Comparison of ENCODE assay signal across 1 cellular context in the genomic region with DNA sequence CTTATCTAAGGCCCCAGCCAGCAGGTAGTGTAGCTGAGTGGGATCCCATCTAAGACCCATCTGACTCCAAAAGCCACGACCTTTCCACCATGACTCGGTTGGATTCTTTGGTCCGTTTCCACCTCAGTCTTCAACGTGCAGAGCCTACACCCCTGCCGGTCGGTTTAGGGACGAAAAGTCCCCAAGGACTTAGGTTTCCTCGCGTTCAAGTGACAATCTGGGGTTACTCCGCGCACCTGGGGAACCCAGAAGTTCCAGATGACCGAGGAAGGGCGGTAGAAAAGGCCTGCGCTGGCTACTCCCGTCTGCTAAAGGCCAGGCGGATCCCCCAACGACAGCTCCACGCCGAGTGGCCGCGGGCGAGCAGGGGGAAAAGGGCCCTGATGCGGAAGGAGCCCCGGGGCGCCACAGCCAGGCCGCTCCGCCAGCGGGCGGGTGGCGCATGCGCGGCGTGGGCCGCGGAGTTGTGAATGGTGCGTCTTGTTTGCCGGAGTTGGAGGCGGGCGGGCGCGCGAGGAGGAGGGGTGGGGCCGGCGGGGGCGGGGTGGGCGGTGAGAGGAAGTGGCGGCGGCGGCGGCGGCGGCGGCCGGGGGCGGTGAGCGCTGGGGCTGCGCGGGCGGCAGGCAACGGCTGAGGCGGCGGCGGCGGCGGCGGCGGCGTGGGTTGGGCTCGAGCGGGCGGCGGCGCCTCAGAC.
A peak's percentile ranks its signal among the peaks of the same experiment; 100 is the strongest.
TF ChIP-seq lines count a peak whose summit lies in the region.

A gene (plus strand): TSS at position 595 of the 694 bp plus-strand sequence. CDS start 259 bp downstream, outside the sequence.

TF ChIP-seq in K562, 482 proteins besides CTCF, POLR2A, EP300 and RAD21 (continued from another document and continues in another):
- TF ChIP-seq, protein P1, sequence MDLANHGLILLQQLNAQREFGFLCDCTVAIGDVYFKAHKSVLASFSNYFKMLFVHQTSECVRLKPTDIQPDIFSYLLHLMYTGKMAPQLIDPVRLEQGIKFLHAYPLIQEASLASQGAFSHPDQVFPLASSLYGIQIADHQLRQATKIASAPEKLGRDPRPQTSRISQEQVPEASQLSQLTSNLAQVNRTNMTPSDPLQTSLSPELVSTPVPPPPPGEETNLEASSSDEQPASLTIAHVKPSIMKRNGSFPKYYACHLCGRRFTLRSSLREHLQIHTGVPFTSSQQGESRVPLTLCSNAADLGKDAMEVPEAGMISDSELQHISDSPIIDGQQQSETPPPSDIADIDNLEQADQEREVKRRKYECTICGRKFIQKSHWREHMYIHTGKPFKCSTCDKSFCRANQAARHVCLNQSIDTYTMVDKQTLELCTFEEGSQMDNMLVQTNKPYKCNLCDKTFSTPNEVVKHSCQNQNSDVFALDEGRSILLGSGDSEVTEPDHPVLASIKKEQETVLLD (IDR thresholded peaks at IDR 0.05): peak; percentile 77; the same call in 1 of the 2 replicates
- TF ChIP-seq ZNF644 (tag; IDR thresholded peaks at IDR 0.05; ENCODE audit: low read depth) (no peak), GTF2A2 (tag; IDR thresholded peaks at IDR 0.05) (no peak), HIVEP1 (CRISPR knock-in tag; IDR thresholded peaks at IDR 0.05) (peak; percentile 88), TRIM28 (IDR thresholded peaks at IDR 0.05) (no peak), TFAM (CRISPR knock-in tag; conservative IDR thresholded peaks at IDR 0.05) (no peak), NONO (IDR thresholded peaks at IDR 0.05; ENCODE audit: low read depth in 2 of 2, low read length in 1 of 2) (peak in 1 of 2 experiments; percentile 41; a peak in 2 of 4 replicates), ELF2 (CRISPR knock-in tag; IDR thresholded peaks at IDR 0.05) (peak; percentile 64; the same call in 1 of the 2 replicates), KDM4B (IDR thresholded peaks at IDR 0.05; ENCODE audit: borderline replicate concordance in 2 of 2, low read depth in 1 of 2) (0 out of 4 replicates have a peak, but pooled peaks of 1 of the 2 experiments have one; percentile 32), TCF3 (CRISPR knock-in tag; IDR thresholded peaks at IDR 0.05) (peak; percentile 27), RBM25 (IDR thresholded peaks at IDR 0.05; ENCODE audit: low read depth, low read length, severe bottlenecking) (no peak), NELFE (IDR thresholded peaks at IDR 0.05; ENCODE audit: insufficient read depth, insufficient read length) (no peak), RBBP5 (IDR thresholded peaks at IDR 0.05; ENCODE audit: borderline replicate concordance, insufficient read depth, low read length, poor library complexity, severe bottlenecking) (no peak), TOE1 (IDR thresholded peaks at IDR 0.05; ENCODE audit: borderline replicate concordance) (peak; percentile 69; the same call in 1 of the 2 replicates), TOE1 (CRISPR knock-in tag; IDR thresholded peaks at IDR 0.05; ENCODE audit: borderline replicate concordance, low read depth) (no peak), CBFA2T3 (IDR thresholded peaks at IDR 0.05) (peak; percentile 56), KLF16 (IDR thresholded peaks at IDR 0.05) (no peak), FOS (IDR thresholded peaks at IDR 0.05; ENCODE audit: extremely low read depth, insufficient read length) (no peak), TARDBP (IDR thresholded peaks at IDR 0.05) (no peak), ZNF717 (CRISPR knock-in tag; IDR thresholded peaks at IDR 0.05) (no peak), ZNF57 (CRISPR knock-in tag; IDR thresholded peaks at IDR 0.05) (0 out of 2 replicates have a peak, but pooled peaks have one; percentile 48), ZNF347 (CRISPR knock-in tag; IDR thresholded peaks at IDR 0.05; ENCODE audit: low read depth) (peak; percentile 54; the same call in 1 of the 2 replicates), MCM5 (IDR thresholded peaks at IDR 0.05; ENCODE audit: low read depth) (no peak), ELF4 (CRISPR knock-in tag; IDR thresholded peaks at IDR 0.05) (peak; percentile 78; the same call in 1 of the 2 replicates), SMARCC2 (IDR thresholded peaks at IDR 0.05; ENCODE audit: low read depth) (peak; percentile 54; the same call in 1 of the 2 replicates), CBX2 (IDR thresholded peaks at IDR 0.05; ENCODE audit: insufficient read depth, low read length, poor library complexity, severe bottlenecking) (no peak), CHD2 (IDR thresholded peaks at IDR 0.05; ENCODE audit: low read depth, low read length) (no peak), RAD51 (IDR thresholded peaks at IDR 0.05; ENCODE audit: borderline replicate concordance, low read depth) (no peak), SOX6 (IDR thresholded peaks at IDR 0.05) (no peak), RB1 (IDR thresholded peaks at IDR 0.05; ENCODE audit: low read depth) (0 out of 2 replicates have a peak, but pooled peaks have one; percentile 42), BDP1 (IDR thresholded peaks at IDR 0.05; ENCODE audit: insufficient read depth, insufficient read length) (no peak), DIDO1 (tag; IDR thresholded peaks at IDR 0.05; ENCODE audit: low read depth) (peak; percentile 58; the same call in 1 of the 2 replicates), ZNF79 (CRISPR knock-in tag; IDR thresholded peaks at IDR 0.05; ENCODE audit: low read depth) (no peak), MCM2 (IDR thresholded peaks at IDR 0.05; ENCODE audit: low read depth) (no peak), TAF15 (IDR thresholded peaks at IDR 0.05; ENCODE audit: low read depth, low read length) (no peak), BCL6 (CRISPR knock-in tag; IDR thresholded peaks at IDR 0.05) (0 out of 2 replicates have a peak, but pooled peaks have one; percentile 11), CHD1 (IDR thresholded peaks at IDR 0.05; ENCODE audit: low read length) (no peak), NR2C1 (IDR thresholded peaks at IDR 0.05) (0 out of 2 replicates have a peak, but pooled peaks have one; percentile 20), NR2C1 (tag; IDR thresholded peaks at IDR 0.05) (peak; percentile 70; the same call in 1 of the 2 replicates), ZNF41 (CRISPR knock-in tag; conservative IDR thresholded peaks at IDR 0.05) (0 out of 2 replicates have a peak, but pooled peaks have one; percentile 64), MCM7 (IDR thresholded peaks at IDR 0.05) (no peak), SMC3 (conservative IDR thresholded peaks at IDR 0.05; ENCODE audit: insufficient read depth, low read depth, low read length) (no peak), ZNF263 (CRISPR knock-in tag; IDR thresholded peaks at IDR 0.05; ENCODE audit: borderline replicate concordance) (no peak), ZFX (CRISPR knock-in tag; IDR thresholded peaks at IDR 0.05) (peak; percentile 97), SPI1 (IDR thresholded peaks at IDR 0.05; ENCODE audit: borderline replicate concordance, low read depth, low read length) (no peak), HNRNPK (IDR thresholded peaks at IDR 0.05; ENCODE audit: low read depth, low read length, poor library complexity, severe bottlenecking) (no peak), PHB (CRISPR knock-in tag; IDR thresholded peaks at IDR 0.05) (no peak), GATA2 (CRISPR knock-in tag; IDR thresholded peaks at IDR 0.05) (no peak), TAF9B (IDR thresholded peaks at IDR 0.05; ENCODE audit: partially characterized antibody) (peak; percentile 90), CBX8 (IDR thresholded peaks at IDR 0.05; ENCODE audit: borderline replicate concordance, extremely low read depth, low read depth, low read length, poor library complexity, severe bottlenecking) (no peak), NR4A1 (CRISPR knock-in tag; IDR thresholded peaks at IDR 0.05) (peak; percentile 94), NR4A1 (tag; IDR thresholded peaks at IDR 0.05) (peak; percentile 66; the same call in 1 of the 2 replicates)
- TF ChIP-seq, protein P2, sequence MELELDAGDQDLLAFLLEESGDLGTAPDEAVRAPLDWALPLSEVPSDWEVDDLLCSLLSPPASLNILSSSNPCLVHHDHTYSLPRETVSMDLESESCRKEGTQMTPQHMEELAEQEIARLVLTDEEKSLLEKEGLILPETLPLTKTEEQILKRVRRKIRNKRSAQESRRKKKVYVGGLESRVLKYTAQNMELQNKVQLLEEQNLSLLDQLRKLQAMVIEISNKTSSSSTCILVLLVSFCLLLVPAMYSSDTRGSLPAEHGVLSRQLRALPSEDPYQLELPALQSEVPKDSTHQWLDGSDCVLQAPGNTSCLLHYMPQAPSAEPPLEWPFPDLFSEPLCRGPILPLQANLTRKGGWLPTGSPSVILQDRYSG (tag; conservative IDR thresholded peaks at IDR 0.05; ENCODE audit: low read depth): peak; percentile 62; the same call in 1 of the 2 replicates
- TF ChIP-seq, protein P3, sequence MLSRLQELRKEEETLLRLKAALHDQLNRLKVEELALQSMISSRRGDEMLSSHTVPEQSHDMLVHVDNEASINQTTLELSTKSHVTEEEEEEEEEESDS (CRISPR knock-in tag; IDR thresholded peaks at IDR 0.05): no peak
- TF ChIP-seq, protein P4, sequence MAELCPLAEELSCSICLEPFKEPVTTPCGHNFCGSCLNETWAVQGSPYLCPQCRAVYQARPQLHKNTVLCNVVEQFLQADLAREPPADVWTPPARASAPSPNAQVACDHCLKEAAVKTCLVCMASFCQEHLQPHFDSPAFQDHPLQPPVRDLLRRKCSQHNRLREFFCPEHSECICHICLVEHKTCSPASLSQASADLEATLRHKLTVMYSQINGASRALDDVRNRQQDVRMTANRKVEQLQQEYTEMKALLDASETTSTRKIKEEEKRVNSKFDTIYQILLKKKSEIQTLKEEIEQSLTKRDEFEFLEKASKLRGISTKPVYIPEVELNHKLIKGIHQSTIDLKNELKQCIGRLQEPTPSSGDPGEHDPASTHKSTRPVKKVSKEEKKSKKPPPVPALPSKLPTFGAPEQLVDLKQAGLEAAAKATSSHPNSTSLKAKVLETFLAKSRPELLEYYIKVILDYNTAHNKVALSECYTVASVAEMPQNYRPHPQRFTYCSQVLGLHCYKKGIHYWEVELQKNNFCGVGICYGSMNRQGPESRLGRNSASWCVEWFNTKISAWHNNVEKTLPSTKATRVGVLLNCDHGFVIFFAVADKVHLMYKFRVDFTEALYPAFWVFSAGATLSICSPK (IDR thresholded peaks at IDR 0.05; ENCODE audit: borderline replicate concordance): no peak
- TF ChIP-seq, protein P5, sequence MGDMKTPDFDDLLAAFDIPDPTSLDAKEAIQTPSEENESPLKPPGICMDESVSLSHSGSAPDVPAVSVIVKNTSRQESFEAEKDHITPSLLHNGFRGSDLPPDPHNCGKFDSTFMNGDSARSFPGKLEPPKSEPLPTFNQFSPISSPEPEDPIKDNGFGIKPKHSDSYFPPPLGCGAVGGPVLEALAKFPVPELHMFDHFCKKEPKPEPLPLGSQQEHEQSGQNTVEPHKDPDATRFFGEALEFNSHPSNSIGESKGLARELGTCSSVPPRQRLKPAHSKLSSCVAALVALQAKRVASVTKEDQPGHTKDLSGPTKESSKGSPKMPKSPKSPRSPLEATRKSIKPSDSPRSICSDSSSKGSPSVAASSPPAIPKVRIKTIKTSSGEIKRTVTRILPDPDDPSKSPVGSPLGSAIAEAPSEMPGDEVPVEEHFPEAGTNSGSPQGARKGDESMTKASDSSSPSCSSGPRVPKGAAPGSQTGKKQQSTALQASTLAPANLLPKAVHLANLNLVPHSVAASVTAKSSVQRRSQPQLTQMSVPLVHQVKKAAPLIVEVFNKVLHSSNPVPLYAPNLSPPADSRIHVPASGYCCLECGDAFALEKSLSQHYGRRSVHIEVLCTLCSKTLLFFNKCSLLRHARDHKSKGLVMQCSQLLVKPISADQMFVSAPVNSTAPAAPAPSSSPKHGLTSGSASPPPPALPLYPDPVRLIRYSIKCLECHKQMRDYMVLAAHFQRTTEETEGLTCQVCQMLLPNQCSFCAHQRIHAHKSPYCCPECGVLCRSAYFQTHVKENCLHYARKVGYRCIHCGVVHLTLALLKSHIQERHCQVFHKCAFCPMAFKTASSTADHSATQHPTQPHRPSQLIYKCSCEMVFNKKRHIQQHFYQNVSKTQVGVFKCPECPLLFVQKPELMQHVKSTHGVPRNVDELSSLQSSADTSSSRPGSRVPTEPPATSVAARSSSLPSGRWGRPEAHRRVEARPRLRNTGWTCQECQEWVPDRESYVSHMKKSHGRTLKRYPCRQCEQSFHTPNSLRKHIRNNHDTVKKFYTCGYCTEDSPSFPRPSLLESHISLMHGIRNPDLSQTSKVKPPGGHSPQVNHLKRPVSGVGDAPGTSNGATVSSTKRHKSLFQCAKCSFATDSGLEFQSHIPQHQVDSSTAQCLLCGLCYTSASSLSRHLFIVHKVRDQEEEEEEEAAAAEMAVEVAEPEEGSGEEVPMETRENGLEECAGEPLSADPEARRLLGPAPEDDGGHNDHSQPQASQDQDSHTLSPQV (IDR thresholded peaks at IDR 0.05): peak; percentile 85
- TF ChIP-seq, protein P6, sequence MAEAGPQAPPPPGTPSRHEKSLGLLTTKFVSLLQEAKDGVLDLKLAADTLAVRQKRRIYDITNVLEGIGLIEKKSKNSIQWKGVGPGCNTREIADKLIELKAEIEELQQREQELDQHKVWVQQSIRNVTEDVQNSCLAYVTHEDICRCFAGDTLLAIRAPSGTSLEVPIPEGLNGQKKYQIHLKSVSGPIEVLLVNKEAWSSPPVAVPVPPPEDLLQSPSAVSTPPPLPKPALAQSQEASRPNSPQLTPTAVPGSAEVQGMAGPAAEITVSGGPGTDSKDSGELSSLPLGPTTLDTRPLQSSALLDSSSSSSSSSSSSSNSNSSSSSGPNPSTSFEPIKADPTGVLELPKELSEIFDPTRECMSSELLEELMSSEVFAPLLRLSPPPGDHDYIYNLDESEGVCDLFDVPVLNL (CRISPR knock-in tag; IDR thresholded peaks at IDR 0.05; ENCODE audit: low read depth): no peak
- TF ChIP-seq, protein P7, sequence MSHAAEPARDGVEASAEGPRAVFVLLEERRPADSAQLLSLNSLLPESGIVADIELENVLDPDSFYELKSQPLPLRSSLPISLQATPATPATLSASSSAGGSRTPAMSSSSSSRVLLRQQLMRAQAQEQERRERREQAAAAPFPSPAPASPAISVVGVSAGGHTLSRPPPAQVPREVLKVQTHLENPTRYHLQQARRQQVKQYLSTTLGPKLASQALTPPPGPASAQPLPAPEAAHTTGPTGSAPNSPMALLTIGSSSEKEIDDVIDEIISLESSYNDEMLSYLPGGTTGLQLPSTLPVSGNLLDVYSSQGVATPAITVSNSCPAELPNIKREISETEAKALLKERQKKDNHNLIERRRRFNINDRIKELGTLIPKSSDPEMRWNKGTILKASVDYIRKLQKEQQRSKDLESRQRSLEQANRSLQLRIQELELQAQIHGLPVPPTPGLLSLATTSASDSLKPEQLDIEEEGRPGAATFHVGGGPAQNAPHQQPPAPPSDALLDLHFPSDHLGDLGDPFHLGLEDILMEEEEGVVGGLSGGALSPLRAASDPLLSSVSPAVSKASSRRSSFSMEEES (CRISPR knock-in tag; IDR thresholded peaks at IDR 0.05): no peak
